In genomic region chr2:166223298-166223697, GRCh38 we compare ENCODE assay signal across 8 cellular contexts.
"Had no signal": no experiment of that assay in that cellular context is flagged by ENCODE, and none has a peak within 500 bp of the region (broad histone marks: within the 10 kb centered on the region; RNA-seq: fewer than 3 reads in every experiment).

No MANE protein-coding gene starts in this region.

- H3K4me3 ChIP-seq: GM12878 had no signal

- DNase-seq: GDM1, GF-D8 had no signal

- FAIRE-seq: G401.6, GM12878, GM12891, GM12892, GM18507, GM19239 had no signal

- ATAC-seq: GM12878 had no signal
